Comparison of ENCODE assay signal across 1 cellular context in genomic region chr19:3838661-3839060, GRCh38.
TF ChIP-seq lines count a peak whose summit lies in the region.

No MANE protein-coding gene starts in this region.

TF ChIP-seq in SK-N-SH, 30 proteins besides CTCF, POLR2A, EP300 and RAD21 (continued from another document):
- TF ChIP-seq REST (IDR thresholded peaks at IDR 0.05; ENCODE audit: low read depth, low read length) (no peak), NRF1 (IDR thresholded peaks at IDR 0.05; ENCODE audit: low read depth, low read length) (no peak), EZH2phosphoT487 (IDR thresholded peaks at IDR 0.05; ENCODE audit: borderline replicate concordance, low read depth) (no peak), MEF2A (IDR thresholded peaks at IDR 0.05; ENCODE audit: borderline replicate concordance, low read depth) (no peak)
